ENCODE assay signal across 15 cellular contexts in genomic region chr13:44347905-44348304, GRCh38. TPM values are rescaled to one million over a fixed set of nuclear protein-coding genes. Genes with fewer than 3 reads are reported as not detected.
"Had no signal": no experiment of that assay in that cellular context is flagged by ENCODE, and none has a peak within 500 bp of the region (broad histone marks: within the 10 kb centered on the region; RNA-seq: fewer than 3 reads in every experiment).

No MANE protein-coding gene starts in this region.

- H3K4me3 Mint-ChIP-seq: activated CD4-positive, alpha-beta memory T cell treated with anti-CD3 and anti-CD28 coated beads for 36 hours; activated T-cell treated with anti-CD3 and anti-CD28 coated beads, Interleukin-2, amount 50 U/mL, for 72 hours; nephron progenitor cell; stimulated activated effector memory CD8-positive, alpha-beta T cell treated with anti-CD3 and anti-CD28 coated beads, Interleukin-12 subunit alpha, Interleukin-12 subunit beta, amount 100 ng/mL, for 72 hours had no signal

- H3K4me3 ChIP-seq: coronary artery, skin epidermis, thyroid gland, uterus had no signal

- H3K27ac ChIP-seq: coronary artery, skin epidermis, thyroid gland, uterus, VCaP had no signal

- H3K9me3 Mint-ChIP-seq: activated CD4-positive, alpha-beta memory T cell treated with anti-CD3 and anti-CD28 coated beads for 36 hours; activated T-cell treated with anti-CD3 and anti-CD28 coated beads, Interleukin-2, amount 50 U/mL, for 72 hours; nephron progenitor cell; stimulated activated effector memory CD8-positive, alpha-beta T cell treated with anti-CD3 and anti-CD28 coated beads, Interleukin-12 subunit alpha, Interleukin-12 subunit beta, amount 100 ng/mL, for 72 hours had no signal

- H3K27me3 ChIP-seq: thyroid gland, uterus had no signal

- DNase-seq: activated CD4-positive, alpha-beta memory T cell treated with anti-CD3 and anti-CD28 coated beads for 36 hours; activated T-cell treated with anti-CD3 and anti-CD28 coated beads, Interleukin-2, amount 50 U/mL, for 72 hours; caudate nucleus; effector memory CD4-positive, alpha-beta T cell; foreskin melanocyte; head of caudate nucleus; nephron progenitor cell; T-helper 9 cell; thyroid gland; uterus had no signal

- ATAC-seq: activated T-cell treated with anti-CD3 and anti-CD28 coated beads, Interleukin-2, amount 50 U/mL, for 72 hours; left lobe of liver; stimulated activated effector memory CD8-positive, alpha-beta T cell treated with anti-CD3 and anti-CD28 coated beads, Interleukin-12 subunit alpha, Interleukin-12 subunit beta, amount 100 ng/mL, for 72 hours had no signal

- H3K9me3 ChIP-seq: thyroid gland, uterus had no signal

- H3K36me3 ChIP-seq: thyroid gland, uterus had no signal

- H3K36me3 Mint-ChIP-seq: activated CD4-positive, alpha-beta memory T cell treated with anti-CD3 and anti-CD28 coated beads for 36 hours had no signal

- H3K4me1 ChIP-seq: uterus had no signal

- H3K27ac Mint-ChIP-seq: activated CD4-positive, alpha-beta memory T cell treated with anti-CD3 and anti-CD28 coated beads for 36 hours; activated T-cell treated with anti-CD3 and anti-CD28 coated beads, Interleukin-2, amount 50 U/mL, for 72 hours; nephron progenitor cell; stimulated activated effector memory CD8-positive, alpha-beta T cell treated with anti-CD3 and anti-CD28 coated beads, Interleukin-12 subunit alpha, Interleukin-12 subunit beta, amount 100 ng/mL, for 72 hours had no signal

RNA-seq across cellular contexts. Expression of gene SERP2, which starts 25.7 kb away (rescaled TPM):
- total RNA-seq: activated CD4-positive, alpha-beta memory T cell treated with anti-CD3 and anti-CD28 coated beads for 36 hours had no signal
